Comparison of ENCODE assay signal across 8 cellular contexts in genomic region chr2:54329482-54330225, GRCh38.
DNase-seq lines count a peak whose midpoint lies in the region; ATAC-seq and TF ChIP-seq lines count a peak whose summit lies in the region.

No MANE protein-coding gene starts in this region.

- no peak for ATAC-seq in HG03196 (IDR thresholded peaks at IDR 0.05; ENCODE audit: unreplicated experiment)

- H3K4me1 ChIP-seq in PC-9 (replicated peaks; ENCODE audit: insufficient read depth) (peaks cover 15% of the 10 kb centered on the region), esophagus (ENCODE audit: control insufficient read depth in 2 of 2, insufficient read depth in 2 of 2, low read length in 1 of 2) (no peaks in the 10 kb centered on the region)

- no peaks in the 10 kb centered on the region; the same call in 1 of the 2 replicates for H3F3A ChIP-seq in PC-9 (ENCODE audit: insufficient read depth, low read depth)

- BruUV-seq in PC-9 (replicated peaks; lab: Mats Ljungman, UMichigan) = no TSS peak

- peak overlapping the region; percentile 84 for H3K4me3 Mint-ChIP-seq in T-helper 2 cell treated with Interferon-gamma antibody and Interleukin-4, amounts not matched to agents 5 μg/mL and 100 μg/mL, for 36 hours

- peak overlapping the region; percentile 99 for H2AFZ ChIP-seq in PC-9

- H3K4me1 Mint-ChIP-seq in T-helper 2 cell treated with Interferon-gamma antibody and Interleukin-4, amounts not matched to agents 5 μg/mL and 100 μg/mL, for 36 hours (ENCODE audit: low read depth) = peaks cover 17% of the 10 kb centered on the region

- H3K27ac Mint-ChIP-seq in T-helper 2 cell treated with Interferon-gamma antibody and Interleukin-4, amounts not matched to agents 5 μg/mL and 100 μg/mL, for 36 hours = no peak overlapping the region

- CTCF ChIA-PET in PC-9 (lab: Charles Lee) = interaction anchor here (0.6 kb wide), 1 partner anchor 150 kb away, joined by 3 read pairs; no protein-coding TSS in a partner anchor

- no peak overlapping the region for H3K27ac ChIP-seq in PC-9
- H3K27ac ChIP-seq in esophagus (ENCODE audit: low read depth in 2 of 2, low read length in 1 of 2) = peak overlapping the region; percentile 81 to 92

- no peak for TF ChIP-seq CTCF in PC-9 (conservative IDR thresholded peaks at IDR 0.05)

- H3K4me2 ChIP-seq in PC-9 = peak overlapping the region; percentile 95

- H4K20me1 ChIP-seq in PC-9 (ENCODE audit: insufficient read depth) = no peaks in the 10 kb centered on the region

- H3K9me3 ChIP-seq in PC-9 (ENCODE audit: insufficient read depth, low read depth) = peaks cover 1% of the 10 kb centered on the region; the same call in 1 of the 2 replicates
- H3K9me3 ChIP-seq in esophagus (ENCODE audit: control insufficient read depth in 2 of 2, insufficient read depth in 1 of 2, low read depth in 1 of 2, low read length in 1 of 2) = peaks cover 2 to 3% of the 10 kb centered on the region in 2 donors

- no peaks in the 10 kb centered on the region for H3K9me2 ChIP-seq in PC-9 (ENCODE audit: insufficient read depth)

- H3K4me3 ChIP-seq in PC-9 = peak overlapping the region; percentile 74
- H3K4me3 ChIP-seq in esophagus (ENCODE audit: low read depth in 1 of 2, low read length in 2 of 2) = peak overlapping the region in 1 of 2 donors; percentile 49

- H3K36me3 ChIP-seq in PC-9 (ENCODE audit: low read depth) (no peaks in the 10 kb centered on the region), esophagus (ENCODE audit: control insufficient read depth in 2 of 2, insufficient read depth in 2 of 2, low read length in 1 of 2) (no peaks in the 10 kb centered on the region)

- H3K27me3 Mint-ChIP-seq in T-helper 2 cell treated with Interferon-gamma antibody and Interleukin-4, amounts not matched to agents 5 μg/mL and 100 μg/mL, for 36 hours (ENCODE audit: low read depth) = peaks cover 30% of the 10 kb centered on the region

- no peaks in the 10 kb centered on the region for H3K79me2 ChIP-seq in PC-9 (ENCODE audit: low read depth)

- intact Hi-C loops in PC-9 (cut with micrococcal nuclease; ENCODE audit: unreplicated experiment) = loop anchor here (1.0 to 10.0 kb wide), 2 partner anchors 115 to 128 kb away; no protein-coding TSS in a partner anchor

- no peak for DNase-seq in T-helper 2 cell treated with Interferon-gamma antibody and Interleukin-4, amounts not matched to agents 5 μg/mL and 100 μg/mL, for 36 hours (ENCODE audit: low spot score)
- DNase-seq in T-helper 2 cell = no peak
- no peak for DNase-seq in PC-9
- DNase-seq in pulmonary artery endothelial cell (ENCODE audit: low read depth, low spot score) = peak; percentile 8
- no peak for DNase-seq in NCI-H2196 treated with DMSO at 0.1 percent for 48 hours (lab: John Stamatoyannopoulos, UW; ENCODE audit: unreplicated experiment)
- no peak for DNase-seq in NCI-H1930 (lab: John Stamatoyannopoulos, UW)

- no peaks in the 10 kb centered on the region for H3K9me3 Mint-ChIP-seq in T-helper 2 cell treated with Interferon-gamma antibody and Interleukin-4, amounts not matched to agents 5 μg/mL and 100 μg/mL, for 36 hours

- POLR2A ChIA-PET in PC-9 (lab: Charles Lee; ENCODE audit: unreplicated experiment) = interaction anchor here (0.5 to 0.7 kb wide), 2 partner anchors 128 to 142 kb away, joined by 3 to 4 read pairs; no protein-coding TSS in a partner anchor

- no peaks in the 10 kb centered on the region for H3K36me3 Mint-ChIP-seq in T-helper 2 cell treated with Interferon-gamma antibody and Interleukin-4, amounts not matched to agents 5 μg/mL and 100 μg/mL, for 36 hours (ENCODE audit: low read depth)

- WGBS in esophagus, 2 donors = 25 to 28% methylated on average over 6 of the region's 6 CpGs

- H3K27me3 ChIP-seq in PC-9 (ENCODE audit: insufficient read depth, low read depth) = no peaks in the 10 kb centered on the region
- no peaks in the 10 kb centered on the region for H3K27me3 ChIP-seq in esophagus (ENCODE audit: control insufficient read depth in 1 of 2, insufficient read depth in 2 of 2, low read length in 2 of 2)
